ENCODE assay signal across 24 cellular contexts in the genomic region with DNA sequence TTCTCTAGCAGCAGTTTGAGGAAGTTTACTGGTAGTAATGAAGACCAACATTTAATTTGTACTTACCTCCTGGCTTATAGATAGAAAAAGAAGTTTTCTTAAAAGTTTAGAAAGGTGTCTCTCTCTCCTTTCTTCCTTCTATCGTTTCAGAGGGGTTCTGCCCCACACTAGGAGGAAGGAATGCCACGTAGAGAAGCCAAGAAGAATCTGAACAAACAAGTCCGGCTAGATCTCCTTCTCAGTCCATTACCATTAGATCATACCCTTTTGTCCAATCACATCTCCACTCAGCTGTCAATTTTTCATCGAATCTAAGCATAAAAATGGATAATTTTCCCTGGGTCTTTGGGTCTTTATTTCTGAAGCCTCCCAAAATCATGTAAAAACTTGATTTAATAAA.
"Had no signal": no experiment of that assay in that cellular context is flagged by ENCODE, and none has a peak within 500 bp of the region (broad histone marks: within the 10 kb centered on the region; RNA-seq: fewer than 3 reads in every experiment).

No MANE protein-coding gene starts in this region.

- H3K4me3 ChIP-seq: dorsolateral prefrontal cortex, gastrocnemius medialis, lung, neural progenitor cell, prostate gland, right atrium auricular region, testis, tibial artery, upper lobe of right lung, uterus had no signal

- H3K4me2 ChIP-seq: neural progenitor cell had no signal

- H3K36me3 ChIP-seq: gastrocnemius medialis, neural progenitor cell, prostate gland, right atrium auricular region, tibial artery, upper lobe of right lung, uterus had no signal

- H3K4me1 ChIP-seq: gastrocnemius medialis, neural progenitor cell, prostate gland, right atrium auricular region, testis, tibial artery, upper lobe of right lung, uterus had no signal

- H2AFZ ChIP-seq: neural progenitor cell had no signal

- H3K9ac ChIP-seq: neural progenitor cell had no signal

- H3K9me3 ChIP-seq: gastrocnemius medialis, prostate gland, right atrium auricular region, testis, tibial artery, upper lobe of right lung, uterus had no signal

- ATAC-seq: esophagus mucosa; gastrocnemius medialis; naive thymus-derived CD4-positive, alpha-beta T cell; sciatic nerve; stimulated activated effector memory CD8-positive, alpha-beta T cell treated with anti-CD3 and anti-CD28 coated beads, Interleukin-12 subunit alpha, Interleukin-12 subunit beta, amount 100 ng/mL, for 72 hours; upper lobe of right lung had no signal

- H3K27ac ChIP-seq: dorsolateral prefrontal cortex, epithelial cell of prostate, gastrocnemius medialis, neural progenitor cell, prostate gland, right atrium auricular region, testis, tibial artery, upper lobe of right lung, uterus had no signal

- DNase-seq: dorsolateral prefrontal cortex; effector CD4-positive, alpha-beta T cell; foreskin fibroblast; gastrocnemius medialis; head of caudate nucleus; midbrain; naive thymus-derived CD4-positive, alpha-beta T cell; nucleus accumbens; stimulated activated CD4-positive, alpha-beta T cell treated with anti-CD3 and anti-CD28 coated beads, Interleukin-2, amount 100 ng/mL, for 24 hours; stimulated activated CD4-positive, alpha-beta T cell treated with anti-CD3 and anti-CD28 coated beads, Interleukin-4, amount 100 ng/mL, for 24 hours; stimulated activated naive CD4-positive, alpha-beta T cell treated with Interleukin-2 at 50 U/mL for 16 hours; substantia nigra; testis; tibial artery; upper lobe of right lung; uterus had no signal

- H3K27me3 ChIP-seq: dorsolateral prefrontal cortex, gastrocnemius medialis, neural progenitor cell, right atrium auricular region, testis, tibial artery, upper lobe of right lung, uterus had no signal
